Comparison of ENCODE assay signal across 20 cellular contexts in the genomic region with DNA sequence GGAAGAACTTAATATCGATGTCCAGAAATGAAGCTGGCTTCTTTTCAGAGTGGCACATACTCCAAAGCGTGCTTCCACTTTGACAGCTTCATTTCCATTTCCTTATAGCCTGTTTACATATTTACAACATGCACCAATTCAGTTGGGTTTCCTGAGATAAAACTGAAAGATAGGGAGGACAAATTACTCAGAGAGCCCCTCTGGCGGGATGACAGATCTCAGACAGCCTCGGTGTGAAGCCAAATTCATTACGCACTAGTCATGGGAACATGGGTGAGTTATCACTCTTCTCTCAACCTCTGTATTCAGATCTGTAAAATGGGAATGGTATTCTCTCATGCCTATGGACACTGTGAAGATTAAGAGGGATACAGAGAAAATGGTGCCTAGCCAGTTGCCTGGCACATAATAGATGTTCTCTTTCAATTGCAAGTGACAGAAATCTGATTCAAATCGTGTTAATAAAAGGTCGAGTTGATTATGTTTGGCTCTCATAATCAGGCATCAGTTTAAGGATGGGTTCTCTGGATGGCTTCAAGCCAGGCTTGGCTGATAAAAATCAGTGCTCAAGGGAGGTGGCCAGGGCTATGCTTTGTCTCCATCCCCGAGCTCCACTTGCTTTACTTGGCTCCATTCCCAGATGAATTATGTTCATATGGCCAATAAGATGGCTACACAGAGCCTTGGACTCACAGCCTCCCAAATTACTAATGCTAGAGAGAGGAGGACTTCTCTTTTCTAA.
DNase-seq lines count a peak whose midpoint lies in the region; ATAC-seq and TF ChIP-seq lines count a peak whose summit lies in the region.
"Had no signal": no experiment of that assay in that cellular context is flagged by ENCODE, and none has a peak within 500 bp of the region (broad histone marks: within the 10 kb centered on the region; RNA-seq: fewer than 3 reads in every experiment).

No MANE protein-coding gene starts in this region.

- no peak for ATAC-seq in GM21576 (IDR thresholded peaks at IDR 0.05; ENCODE audit: unreplicated experiment)
- ATAC-seq in GM19463 (IDR thresholded peaks at IDR 0.05; ENCODE audit: unreplicated experiment): no peak

- TF ChIP-seq CTCF in BE2C (IDR thresholded peaks at IDR 0.05; ENCODE audit: low read depth, low read length) (no peak), astrocyte of the spinal cord (IDR thresholded peaks at IDR 0.05; ENCODE audit: low read depth, low read length) (no peak)

- no peaks in the 10 kb centered on the region for H3K36me3 ChIP-seq in BE2C
- H3K36me3 ChIP-seq: BLaER1, left ventricle myocardium inferior, right atrium auricular region, tibial nerve had no signal

- in situ Hi-C loops in astrocyte of the spinal cord (cut with HindIII; ENCODE audit: low sequenced_read_pairs) (no loop called here), KBM-7 (cut with MboI; ENCODE audit: low pct_unique_long_range_greater_than_20kb, low sequenced_read_pairs) (no loop called here)

- no peak overlapping the region for H3K4me3 ChIP-seq in BE2C (ENCODE audit: low read depth, low read length)
- H3K4me3 ChIP-seq in astrocyte of the spinal cord (ENCODE audit: low read depth, low read length): no peak overlapping the region
- H3K4me3 ChIP-seq: BLaER1, left ventricle myocardium inferior, right atrium auricular region, smooth muscle cell, tibial nerve had no signal

- DNase-seq in BE2C (peak; percentile 36), EH (ENCODE audit: low read depth) (peak; percentile 14), NCI-H69 (lab: John Stamatoyannopoulos, UW) (peak; percentile 22), astrocyte of the spinal cord (ENCODE audit: low read depth, low spot score) (peak; percentile 12), KBM-7 (no peak), NCI-H774 (lab: John Stamatoyannopoulos, UW) (no peak)
- DNase-seq: activated CD4-positive, alpha-beta T cell treated with anti-CD3 and anti-CD28 coated beads for 4 hours; activated CD8-positive, alpha-beta memory T cell treated with anti-CD3 and anti-CD28 coated beads for 24 hours; activated gamma-delta T cell; IMR-90; left ventricle myocardium inferior; NCI-H1417 treated with DMSO at 0.1 percent for 48 hours; NCI-H510A treated with DMSO at 0.1 percent for 48 hours; stimulated activated CD4-positive, alpha-beta T cell treated with anti-CD3 and anti-CD28 coated beads, Interleukin-1b, Interleukin-23, amount 100 ng/mL, for 48 hours had no signal

- H3K4me1 ChIP-seq in BE2C: peaks cover 5% of the 10 kb centered on the region; the same call in 1 of the 2 replicates
- H3K4me1 ChIP-seq: BLaER1, right atrium auricular region had no signal

- H3K9me3 ChIP-seq in BE2C: no peaks in the 10 kb centered on the region
- H3K9me3 ChIP-seq: BLaER1, left ventricle myocardium inferior, right atrium auricular region, tibial nerve had no signal

- peaks cover 4% of the 10 kb centered on the region; the same call in 1 of the 2 replicates for H3K27me3 ChIP-seq in BE2C
- H3K27me3 ChIP-seq: BLaER1, right atrium auricular region, tibial nerve had no signal

Comparison
In these comparisons a context has a peak if more than half of its experiments do, and no peak if none do; other contexts are left out.
1. DNase-seq: peak in BE2C (single experiment), EH (single experiment), NCI-H69 (single experiment) and astrocyte of the spinal cord (single experiment); none in KBM-7 (single experiment) and NCI-H774 (single experiment).